ENCODE assay signal across 9 cellular contexts in genomic region chr16:2539168-2539837, GRCh38. TPM values are rescaled to one million over a fixed set of nuclear protein-coding genes. Genes with fewer than 3 reads are reported as not detected.
DNase-seq lines count a peak whose midpoint lies in the region; ATAC-seq and TF ChIP-seq lines count a peak whose summit lies in the region.
"Not testable (repeated sequence)": the region's sequence is repeated elsewhere in the genome, so short reads cannot be mapped to it uniquely, and the experiment has no call there.
"Had no signal": no experiment of that assay in that cellular context is flagged by ENCODE, and none has a peak within 500 bp of the region (broad histone marks: within the 10 kb centered on the region; RNA-seq: fewer than 3 reads in every experiment).

No MANE protein-coding gene starts in this region.

- POLR2A ChIA-PET in SK-N-SH (lab: Yijun Ruan, JAX): not testable (repeated sequence)

- H3K27me3 Mint-ChIP-seq in CD14-positive monocyte (ENCODE audit: low read depth in 3 of 3); HFFc6 (ENCODE audit: insufficient read depth); activated T-helper 2 cell treated with anti-CD3 and anti-CD28 coated beads, Interferon-gamma antibody, Interleukin-2, Interleukin-4, amounts not matched to agents 10 μg/mL and 5 μg/mL and 100 μg/mL, durations not matched to agents 14 hours and 24 hours and 36 hours (ENCODE audit: low read depth); nephron progenitor cell (ENCODE audit: low read depth, poor library complexity); stimulated activated naive CD8-positive, alpha-beta T cell treated with anti-CD3 and anti-CD28 coated beads, Interleukin-15, Interleukin-2, amounts not matched to agents 100 ng/mL and 50 ng/mL, for 24 hours: not testable (repeated sequence)

- H3K4me3 Mint-ChIP-seq in CD14-positive monocyte: peak overlapping the region; percentile 74 to 75
- H3K4me3 Mint-ChIP-seq in HFFc6: peak overlapping the region; percentile 87
- H3K4me3 Mint-ChIP-seq in activated T-helper 2 cell treated with anti-CD3 and anti-CD28 coated beads, Interferon-gamma antibody, Interleukin-2, Interleukin-4, amounts not matched to agents 10 μg/mL and 5 μg/mL and 100 μg/mL, durations not matched to agents 14 hours and 24 hours and 36 hours (ENCODE audit: low read depth): peak overlapping the region; percentile 85
- H3K4me3 Mint-ChIP-seq in nephron progenitor cell: peak overlapping the region; percentile 86
- peak overlapping the region; percentile 86 for H3K4me3 Mint-ChIP-seq in stimulated activated naive CD8-positive, alpha-beta T cell treated with anti-CD3 and anti-CD28 coated beads, Interleukin-15, Interleukin-2, amounts not matched to agents 100 ng/mL and 50 ng/mL, for 24 hours

- not testable (repeated sequence) for H3K9me3 ChIP-seq in SK-N-SH; right cardiac atrium (ENCODE audit: control insufficient read depth, low read length)

- not testable (repeated sequence) for DNase-seq in CD14-positive monocyte (ENCODE audit: low spot score); HFFc6; SK-N-SH; activated T-helper 2 cell treated with anti-CD3 and anti-CD28 coated beads, Interferon-gamma antibody, Interleukin-2, Interleukin-4, amounts not matched to agents 10 μg/mL and 5 μg/mL and 100 μg/mL, durations not matched to agents 14 hours and 24 hours and 36 hours (ENCODE audit: low spot score); dorsolateral prefrontal cortex; nephron progenitor cell
- DNase-seq in right cardiac atrium: peak in 2 of 3 donors; percentile 19 to 39

- H3K4me2 ChIP-seq in SK-N-SH: peak overlapping the region; percentile 78

- not testable (repeated sequence) for H3K9me2 ChIP-seq in SK-N-SH

- H2AFZ ChIP-seq in SK-N-SH (ENCODE audit: low read depth): not testable (repeated sequence)

- H3K9me3 Mint-ChIP-seq in CD14-positive monocyte; HFFc6; activated T-helper 2 cell treated with anti-CD3 and anti-CD28 coated beads, Interferon-gamma antibody, Interleukin-2, Interleukin-4, amounts not matched to agents 10 μg/mL and 5 μg/mL and 100 μg/mL, durations not matched to agents 14 hours and 24 hours and 36 hours; nephron progenitor cell; stimulated activated naive CD8-positive, alpha-beta T cell treated with anti-CD3 and anti-CD28 coated beads, Interleukin-15, Interleukin-2, amounts not matched to agents 100 ng/mL and 50 ng/mL, for 24 hours: not testable (repeated sequence)

- H4K20me1 ChIP-seq in SK-N-SH (ENCODE audit: insufficient read depth): peaks cover 40% of the 10 kb centered on the region

- TF ChIP-seq CTCF in CD14-positive monocyte (IDR thresholded peaks at IDR 0.05); HFFc6 (IDR thresholded peaks at IDR 0.05); SK-N-SH (IDR thresholded peaks at IDR 0.05); dorsolateral prefrontal cortex (IDR thresholded peaks at IDR 0.05 in 54 of 56, conservative IDR thresholded peaks at IDR 0.05 in 2 of 56; ENCODE audit: low read depth in 1 of 56, partially characterized antibody in 56 of 56); nephron progenitor cell (IDR thresholded peaks at IDR 0.05): not testable (repeated sequence)

- not testable (repeated sequence) for H3K36me3 ChIP-seq in SK-N-SH (replicated peaks in 1 of 2; ENCODE audit: control insufficient read depth in 1 of 2, insufficient read depth in 2 of 2, low read length in 1 of 2)

- TF ChIP-seq RAD21 in SK-N-SH (IDR thresholded peaks at IDR 0.05; ENCODE audit: low read length): not testable (repeated sequence)

- H3K9ac ChIP-seq in SK-N-SH: not testable (repeated sequence)

- H3K4me1 ChIP-seq in SK-N-SH (ENCODE audit: control insufficient read depth in 1 of 2, insufficient read depth in 2 of 2, low read depth in 1 of 2, low read length in 1 of 2); right cardiac atrium (ENCODE audit: control insufficient read depth, insufficient read depth, low read length): not testable (repeated sequence)

- H3K4me3 ChIP-seq in SK-N-SH (ENCODE audit: low read depth in 2 of 2, low read length in 1 of 2) (peak overlapping the region in 1 of 2 experiments; percentile 58; a peak in 2 of 4 replicates), dorsolateral prefrontal cortex (peak overlapping the region in 53 of 59 donors; percentile 33 to 84 (median 63)), right cardiac atrium (ENCODE audit: low read length) (peak overlapping the region; percentile 60)

- H3F3A ChIP-seq in SK-N-SH (replicated peaks; ENCODE audit: insufficient read depth): peaks cover 11% of the 10 kb centered on the region

- WGBS in SK-N-SH (ENCODE audit: low lambda C conversion rate): 81% methylated on average over 25 of the region's 25 CpGs
- 83% methylated on average over 25 of the region's 25 CpGs for WGBS in right cardiac atrium

- intact Hi-C loops in CD14-positive monocyte (cut with micrococcal nuclease); activated T-helper 2 cell treated with anti-CD3 and anti-CD28 coated beads, Interferon-gamma antibody, Interleukin-2, Interleukin-4, amounts not matched to agents 10 μg/mL and 5 μg/mL and 100 μg/mL, durations not matched to agents 14 hours and 24 hours and 36 hours (cut with micrococcal nuclease); right cardiac atrium (cut with DNase I): not testable (repeated sequence)
- intact Hi-C loops in dorsolateral prefrontal cortex (cut with DNase I): loop anchor here in 1 of 2 donors (10.0 kb wide), 1 partner anchor 135 kb away; no protein-coding TSS in a partner anchor

- H3K27me3 ChIP-seq in SK-N-SH (ENCODE audit: insufficient read depth); dorsolateral prefrontal cortex; right cardiac atrium (ENCODE audit: control insufficient read depth, insufficient read depth): not testable (repeated sequence)

- TF ChIP-seq EP300 in SK-N-SH (IDR thresholded peaks at IDR 0.05; ENCODE audit: borderline replicate concordance in 1 of 2, low read depth in 1 of 2, low read length in 1 of 2): not testable (repeated sequence)

- CTCF ChIA-PET in SK-N-SH (lab: Yijun Ruan, JAX): interaction anchor here (0.9 kb wide), 1 partner anchor 109 kb away, joined by 4 read pairs; no protein-coding TSS in a partner anchor

- H3K79me2 ChIP-seq in SK-N-SH (ENCODE audit: insufficient read depth): peaks cover 50% of the 10 kb centered on the region

- peaks cover 60% of the 10 kb centered on the region for H3K4me1 Mint-ChIP-seq in CD14-positive monocyte
- H3K4me1 Mint-ChIP-seq in HFFc6 (ENCODE audit: low read depth): peaks cover 55% of the 10 kb centered on the region
- H3K4me1 Mint-ChIP-seq in activated T-helper 2 cell treated with anti-CD3 and anti-CD28 coated beads, Interferon-gamma antibody, Interleukin-2, Interleukin-4, amounts not matched to agents 10 μg/mL and 5 μg/mL and 100 μg/mL, durations not matched to agents 14 hours and 24 hours and 36 hours (ENCODE audit: low read depth): peaks cover 29% of the 10 kb centered on the region
- H3K4me1 Mint-ChIP-seq in nephron progenitor cell: peaks cover 40% of the 10 kb centered on the region
- H3K4me1 Mint-ChIP-seq in stimulated activated naive CD8-positive, alpha-beta T cell treated with anti-CD3 and anti-CD28 coated beads, Interleukin-15, Interleukin-2, amounts not matched to agents 100 ng/mL and 50 ng/mL, for 24 hours (ENCODE audit: low read depth): peaks cover 48% of the 10 kb centered on the region

- H3K27ac Mint-ChIP-seq in CD14-positive monocyte (peak overlapping the region; percentile 78 to 95 (median 87)), HFFc6 (peak overlapping the region; percentile 20; the same call in 1 of the 2 replicates)
- H3K27ac Mint-ChIP-seq in activated T-helper 2 cell treated with anti-CD3 and anti-CD28 coated beads, Interferon-gamma antibody, Interleukin-2, Interleukin-4, amounts not matched to agents 10 μg/mL and 5 μg/mL and 100 μg/mL, durations not matched to agents 14 hours and 24 hours and 36 hours; nephron progenitor cell: not testable (repeated sequence)
- peak overlapping the region; percentile 74 for H3K27ac Mint-ChIP-seq in stimulated activated naive CD8-positive, alpha-beta T cell treated with anti-CD3 and anti-CD28 coated beads, Interleukin-15, Interleukin-2, amounts not matched to agents 100 ng/mL and 50 ng/mL, for 24 hours

- peaks cover 15 to 31% of the 10 kb centered on the region in 2 donors for H3K36me3 Mint-ChIP-seq in CD14-positive monocyte
- peaks cover 15% of the 10 kb centered on the region for H3K36me3 Mint-ChIP-seq in HFFc6 (ENCODE audit: low read depth)
- H3K36me3 Mint-ChIP-seq in activated T-helper 2 cell treated with anti-CD3 and anti-CD28 coated beads, Interferon-gamma antibody, Interleukin-2, Interleukin-4, amounts not matched to agents 10 μg/mL and 5 μg/mL and 100 μg/mL, durations not matched to agents 14 hours and 24 hours and 36 hours (ENCODE audit: low read depth): peaks cover 24% of the 10 kb centered on the region
- H3K36me3 Mint-ChIP-seq in nephron progenitor cell (ENCODE audit: low read depth); stimulated activated naive CD8-positive, alpha-beta T cell treated with anti-CD3 and anti-CD28 coated beads, Interleukin-15, Interleukin-2, amounts not matched to agents 100 ng/mL and 50 ng/mL, for 24 hours (ENCODE audit: low read depth): not testable (repeated sequence)

- ATAC-seq in right cardiac atrium: not testable (repeated sequence)

- H3K27ac ChIP-seq in SK-N-SH (ENCODE audit: low read depth in 2 of 2, low read length in 1 of 2); dorsolateral prefrontal cortex; right cardiac atrium (ENCODE audit: low read length): not testable (repeated sequence)

RNA-seq across cellular contexts. Expression of gene PDPK1, which starts 1.5 kb away (rescaled TPM):
- polyA plus RNA-seq in CD14-positive monocyte (10 to 100 TPM; 35.6 to 38.6 TPM), SK-N-SH (2012; rRNA removed) (22.0 and 33.4 TPM in 2 replicates), right cardiac atrium (18.0 TPM)
- 10 to 100 TPM; 34.2 to 43.8 (median 37.0) TPM for total RNA-seq in HFFc6 (2021; fragmentation: NEBNext Ultra II Directional; extraction: Animal tissue kit (Norgen Biotek cat#: 25700))
- 18.8 and 27.2 TPM in 2 replicates for polyA plus RNA-seq in SK-N-SH (2012; cell fraction: cytosol; rRNA removed)
- 33.6 and 52.5 TPM in 2 replicates for polyA plus RNA-seq in SK-N-SH (2012; cell fraction: nucleus; rRNA removed)
- total RNA-seq in activated T-helper 2 cell treated with anti-CD3 and anti-CD28 coated beads, Interferon-gamma antibody, Interleukin-2, Interleukin-4, amounts not matched to agents 10 μg/mL and 5 μg/mL and 100 μg/mL, durations not matched to agents 14 hours and 24 hours and 36 hours: 45.7 and 48.5 TPM in 2 replicates
- total RNA-seq in dorsolateral prefrontal cortex (100 to 1,000 TPM in 95 of 120 experiments, 10 to 100 TPM in 25; 75.2 to 164 (median 115) TPM), right cardiac atrium (10 to 100 TPM; 35.7 to 44.9 (median 37.8) TPM)

RNA-seq across cellular contexts. Expression of gene CEMP1, which starts 8.1 kb away (rescaled TPM):
- under 1 TPM in 1 of 2 donors, not detected in 1; 0.56 TPM for polyA plus RNA-seq in CD14-positive monocyte
- not detected for total RNA-seq in HFFc6 (2021; fragmentation: NEBNext Ultra II Directional; extraction: Animal tissue kit (Norgen Biotek cat#: 25700))
- polyA plus RNA-seq in SK-N-SH (2012; rRNA removed): not detected in 2 replicates
- polyA plus RNA-seq in SK-N-SH (2012; cell fraction: cytosol; rRNA removed): not detected in 2 replicates
- polyA plus RNA-seq in SK-N-SH (2012; cell fraction: nucleus; rRNA removed): 0.12 TPM in 1 of 2 replicates, not detected in the other
- 0.25 TPM in 1 of 2 replicates, not detected in the other for total RNA-seq in activated T-helper 2 cell treated with anti-CD3 and anti-CD28 coated beads, Interferon-gamma antibody, Interleukin-2, Interleukin-4, amounts not matched to agents 10 μg/mL and 5 μg/mL and 100 μg/mL, durations not matched to agents 14 hours and 24 hours and 36 hours
- 1 to 10 TPM in 12 of 120 experiments, under 1 TPM in 39, not detected in 69; 0.32 to 1.7 (median 0.77) TPM for total RNA-seq in dorsolateral prefrontal cortex
- not detected for total RNA-seq in right cardiac atrium
- polyA plus RNA-seq in right cardiac atrium: 0.27 TPM
- total RNA-seq: glomerular endothelial cell had no signal

RNA-seq across cellular contexts. Expression of gene AMDHD2, which starts 19.1 kb away (rescaled TPM):
- polyA plus RNA-seq in CD14-positive monocyte (1 to 10 TPM; 6.9 to 8.4 TPM), SK-N-SH (2012; rRNA removed) (38.1 and 50.7 TPM in 2 replicates), right cardiac atrium (12.1 TPM)
- 10 to 100 TPM; 15.6 to 19.3 (median 18.6) TPM for total RNA-seq in HFFc6 (2021; fragmentation: NEBNext Ultra II Directional; extraction: Animal tissue kit (Norgen Biotek cat#: 25700))
- polyA plus RNA-seq in SK-N-SH (2012; cell fraction: cytosol; rRNA removed): 10.0 and 16.0 TPM in 2 replicates
- 250 and 312 TPM in 2 replicates for polyA plus RNA-seq in SK-N-SH (2012; cell fraction: nucleus; rRNA removed)
- 29.3 and 30.1 TPM in 2 replicates for total RNA-seq in activated T-helper 2 cell treated with anti-CD3 and anti-CD28 coated beads, Interferon-gamma antibody, Interleukin-2, Interleukin-4, amounts not matched to agents 10 μg/mL and 5 μg/mL and 100 μg/mL, durations not matched to agents 14 hours and 24 hours and 36 hours
- total RNA-seq in dorsolateral prefrontal cortex (10 to 100 TPM; 26.9 to 73.4 (median 42.9) TPM), right cardiac atrium (10 to 100 TPM; 10.6 to 16.5 (median 14.4) TPM)

RNA-seq across cellular contexts. Expression of gene ATP6V0C, which starts 25.6 kb away (rescaled TPM):
- polyA plus RNA-seq in CD14-positive monocyte: 100 to 1,000 TPM; 176 to 187 TPM
- 100 to 1,000 TPM; 303 to 341 (median 309) TPM for total RNA-seq in HFFc6 (2021; fragmentation: NEBNext Ultra II Directional; extraction: Animal tissue kit (Norgen Biotek cat#: 25700))
- polyA plus RNA-seq in SK-N-SH (2012; rRNA removed): 30.2 and 80.1 TPM in 2 replicates
- polyA plus RNA-seq in SK-N-SH (2012; cell fraction: cytosol; rRNA removed): 61.1 and 88.7 TPM in 2 replicates
- polyA plus RNA-seq in SK-N-SH (2012; cell fraction: nucleus; rRNA removed): 73.3 and 99.4 TPM in 2 replicates
- 114 and 119 TPM in 2 replicates for total RNA-seq in activated T-helper 2 cell treated with anti-CD3 and anti-CD28 coated beads, Interferon-gamma antibody, Interleukin-2, Interleukin-4, amounts not matched to agents 10 μg/mL and 5 μg/mL and 100 μg/mL, durations not matched to agents 14 hours and 24 hours and 36 hours
- 100 to 1,000 TPM; 283 to 670 (median 496) TPM for total RNA-seq in dorsolateral prefrontal cortex
- total RNA-seq in right cardiac atrium: 100 to 1,000 TPM; 153 to 180 (median 179) TPM
- polyA plus RNA-seq in right cardiac atrium: 206 TPM
